Comparison of ENCODE assay signal across 23 cellular contexts in the genomic region with DNA sequence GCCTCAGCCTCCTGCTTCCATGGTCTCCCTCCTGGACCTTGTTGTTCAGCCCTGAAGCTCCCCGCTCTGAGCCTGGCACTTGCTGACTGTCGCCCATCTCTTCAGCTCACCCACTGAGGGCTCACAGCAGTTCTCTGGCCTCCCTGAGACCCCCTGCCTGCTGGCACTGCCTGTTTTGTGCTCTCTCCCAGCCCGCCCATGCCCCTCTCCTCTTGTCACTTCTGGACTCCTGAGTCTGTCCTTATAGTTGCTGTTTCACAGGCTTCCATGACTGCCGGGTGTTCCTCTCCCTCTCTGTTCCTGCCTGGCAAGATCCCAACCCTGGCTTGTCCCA.
"Had no signal": no experiment of that assay in that cellular context is flagged by ENCODE, and none has a peak within 500 bp of the region (broad histone marks: within the 10 kb centered on the region; RNA-seq: fewer than 3 reads in every experiment).

No MANE protein-coding gene starts in this region.

- ATAC-seq: activated T-cell treated with anti-CD3 and anti-CD28 coated beads, Interleukin-2, amount 50 U/mL, for 72 hours; foreskin keratinocyte; SK-N-SH treated with all-trans-retinoic acid at 6 μM for 48 hours had no signal

- H3K4me3 ChIP-seq: breast epithelium, esophagus muscularis mucosa, heart left ventricle, spleen, thoracic aorta, uterus had no signal

- H3K4me1 ChIP-seq: breast epithelium, esophagus muscularis mucosa, foreskin keratinocyte, parathyroid adenoma, spleen, uterus had no signal

- H3K27ac ChIP-seq: breast epithelium, esophagus muscularis mucosa, foreskin keratinocyte, heart left ventricle, parathyroid adenoma, spleen, thoracic aorta, uterus had no signal

- H3K9me3 Mint-ChIP-seq: activated CD4-positive, alpha-beta memory T cell treated with anti-CD3 and anti-CD28 coated beads for 36 hours; central memory CD8-positive, alpha-beta T cell; dendritic cell treated with granulocyte-macrophage colony-stimulating factor and Interleukin-4, amounts not matched to agents 40 ng/mL and 50 ng/mL, for 4 days; naive B cell had no signal

- H3K4me3 Mint-ChIP-seq: activated CD4-positive, alpha-beta memory T cell treated with anti-CD3 and anti-CD28 coated beads for 36 hours; activated naive CD4-positive, alpha-beta T cell treated with anti-CD3 and anti-CD28 coated beads, Interleukin-2, amount 10 ng/mL, durations not matched to agents 7 days and 5 days; activated T-cell treated with anti-CD3 and anti-CD28 coated beads, Interleukin-2, amount 50 U/mL, for 72 hours; central memory CD8-positive, alpha-beta T cell; dendritic cell treated with granulocyte-macrophage colony-stimulating factor and Interleukin-4, amounts not matched to agents 40 ng/mL and 50 ng/mL, for 4 days; mesothelial cell of epicardium; naive B cell had no signal

- DNase-seq: activated CD4-positive, alpha-beta memory T cell treated with anti-CD3 and anti-CD28 coated beads for 36 hours; activated CD4-positive, alpha-beta T cell treated with anti-CD3 and anti-CD28 coated beads for 4 hours; activated effector memory CD4-positive, alpha-beta T cell treated with anti-CD3 and anti-CD28 coated beads, Interleukin-2, amount 50 U/mL, for 16 hours; activated naive CD4-positive, alpha-beta T cell treated with anti-CD3 and anti-CD28 coated beads, Interleukin-2, amount 10 ng/mL, durations not matched to agents 7 days and 5 days; activated T-cell treated with anti-CD3 and anti-CD28 coated beads, Interleukin-2, amount 50 U/mL, for 72 hours; amniotic stem cell; foreskin keratinocyte; heart left ventricle; naive B cell; occipital lobe; right cardiac atrium; spleen; stimulated activated naive CD4-positive, alpha-beta T cell treated with Interleukin-2 at 50 U/mL for 16 hours; trophoblast cell; uterus had no signal

- H3K27me3 ChIP-seq: breast epithelium, esophagus muscularis mucosa, foreskin keratinocyte, heart left ventricle, spleen, uterus had no signal

- H3K4me1 Mint-ChIP-seq: mesothelial cell of epicardium had no signal

- H3K9me3 ChIP-seq: breast epithelium, esophagus muscularis mucosa, heart left ventricle, spleen, thoracic aorta, uterus had no signal

- H3K27me3 Mint-ChIP-seq: activated CD4-positive, alpha-beta memory T cell treated with anti-CD3 and anti-CD28 coated beads for 36 hours; activated naive CD4-positive, alpha-beta T cell treated with anti-CD3 and anti-CD28 coated beads, Interleukin-2, amount 10 ng/mL, durations not matched to agents 7 days and 5 days; central memory CD8-positive, alpha-beta T cell; dendritic cell treated with granulocyte-macrophage colony-stimulating factor and Interleukin-4, amounts not matched to agents 40 ng/mL and 50 ng/mL, for 4 days; naive B cell had no signal

- H3K27ac Mint-ChIP-seq: activated CD4-positive, alpha-beta memory T cell treated with anti-CD3 and anti-CD28 coated beads for 36 hours; dendritic cell treated with granulocyte-macrophage colony-stimulating factor and Interleukin-4, amounts not matched to agents 40 ng/mL and 50 ng/mL, for 4 days; mesothelial cell of epicardium had no signal

- H2AFZ ChIP-seq: parathyroid adenoma had no signal

- H3K9ac ChIP-seq: parathyroid adenoma had no signal

- H3K79me2 ChIP-seq: parathyroid adenoma had no signal

- H3K36me3 ChIP-seq: uterus had no signal
